Comparison of ENCODE assay signal across 9 cellular contexts in genomic region chr3:133038089-133038730, GRCh38. TPM values are rescaled to one million over a fixed set of nuclear protein-coding genes. Genes with fewer than 3 reads are reported as not detected.
DNase-seq lines count a peak whose midpoint lies in the region; ATAC-seq, FAIRE-seq and TF ChIP-seq lines count a peak whose summit lies in the region.
"Had no signal": no experiment of that assay in that cellular context is flagged by ENCODE, and none has a peak within 500 bp of the region (broad histone marks: within the 10 kb centered on the region; RNA-seq: fewer than 3 reads in every experiment).

Gene TMEM108 (plus strand): TSS chr3:133038391.

- H3K27ac ChIP-seq in HL-60 (replicated peaks) (no peak within 1 kb of the TSS), Peyer's patch (no peak within 1 kb of the TSS)

- TF ChIP-seq POLR2A in Peyer's patch (IDR thresholded peaks at IDR 0.05) = no peak

- no peak within 1 kb of the TSS for H3K27ac Mint-ChIP-seq in chondrocyte (ENCODE audit: unreplicated experiment)

- H3K4me1 Mint-ChIP-seq in chondrocyte (ENCODE audit: low read depth) = peaks cover 23% of the 10 kb centered on the region

- peak; percentile 9 for FAIRE-seq in islet of Langerhans (lab: Jason Lieb, UNC)

- H3K4me2 ChIP-seq in skeletal muscle satellite cell (ENCODE audit: low read length) = peak within 1 kb of the TSS; percentile 96

- H3K27me3 Mint-ChIP-seq in chondrocyte (ENCODE audit: low read depth) = peaks cover 51% of the 10 kb centered on the region

- H3K9me3 Mint-ChIP-seq in chondrocyte (ENCODE audit: low read depth) = no peaks in the 10 kb centered on the region

- H3K36me3 ChIP-seq in Peyer's patch = no peaks in the 10 kb centered on the region
- H3K36me3 ChIP-seq in skeletal muscle satellite cell (ENCODE audit: insufficient read depth, low read length) = no peaks in the 10 kb centered on the region

- DNase-seq in CMK (ENCODE audit: low read depth) (peak; percentile 26), HL-60 (ENCODE audit: low read depth in 1 of 2, low spot score in 1 of 2) (no peak), Peyer's patch (peak; percentile 21 to 69 (median 62)), chondrocyte (ENCODE audit: low spot score) (peak; percentile 94), GDM1 (lab: John Stamatoyannopoulos, UW) (no peak)

- peak within 1 kb of the TSS; percentile 66 for H3K4me3 Mint-ChIP-seq in chondrocyte (ENCODE audit: unreplicated experiment)

- H3K9me3 ChIP-seq in Peyer's patch = no peaks in the 10 kb centered on the region
- H3K9me3 ChIP-seq in skeletal muscle satellite cell (replicated peaks; ENCODE audit: low read length) = no peaks in the 10 kb centered on the region

- H3K4me1 ChIP-seq in Peyer's patch (peaks cover 0 to 13% (median 0%) of the 10 kb centered on the region in 4 donors), skeletal muscle satellite cell (ENCODE audit: control insufficient read depth, insufficient read depth, low read length) (peaks cover 12% of the 10 kb centered on the region)

- H3K36me3 Mint-ChIP-seq in chondrocyte (ENCODE audit: low read depth) = no peaks in the 10 kb centered on the region

- TF ChIP-seq CTCF in HL-60 (IDR thresholded peaks at IDR 0.05; ENCODE audit: insufficient read depth, low read length) (no peak), Peyer's patch (IDR thresholded peaks at IDR 0.05) (no peak), chondrocyte (IDR thresholded peaks at IDR 0.05) (no peak)

- peak within 1 kb of the TSS; percentile 74 for H3K9ac ChIP-seq in skeletal muscle satellite cell (ENCODE audit: low read depth, low read length)

- no peak for ATAC-seq in HG03520 (IDR thresholded peaks at IDR 0.05; ENCODE audit: unreplicated experiment)
- ATAC-seq: HCT116 had no signal

- peak within 1 kb of the TSS; percentile 1; the same call in 1 of the 2 replicates for H3K4me3 ChIP-seq in HL-60 (replicated peaks; ENCODE audit: insufficient read depth, low read length)
- peak within 1 kb of the TSS; percentile 26 to 60 (median 42) for H3K4me3 ChIP-seq in Peyer's patch
- peak within 1 kb of the TSS; percentile 81 for H3K4me3 ChIP-seq in skeletal muscle satellite cell (ENCODE audit: low read length)

- H3K27me3 ChIP-seq in HL-60 (ENCODE audit: insufficient read depth, poor library complexity, severe bottlenecking) = peaks cover 42% of the 10 kb centered on the region
- H3K27me3 ChIP-seq in Peyer's patch = peaks cover 0 to 5% of the 10 kb centered on the region in 2 donors
- H3K27me3 ChIP-seq in skeletal muscle satellite cell (ENCODE audit: control insufficient read depth, insufficient read depth, low read length) = peaks cover 47% of the 10 kb centered on the region

RNA-seq across cellular contexts. Expression of gene TMEM108, which starts in this region (rescaled TPM):
- 1 to 10 TPM in 2 of 4 donors, not detected in 2; 1.4 to 1.7 TPM for total RNA-seq in Peyer's patch
- 1.7 to 7.1 TPM (median 5.6 TPM) in 3 replicates for total RNA-seq in chondrocyte
- total RNA-seq in skeletal muscle satellite cell (2012; rRNA removed) = 0.44 TPM in 1 of 2 replicates, not detected in the other

Comparison
In these comparisons a context has a peak if more than half of its experiments do, and no peak if none do; other contexts are left out.
1. DNase-seq: peak in CMK (single experiment), Peyer's patch (3 of 3) and chondrocyte (single experiment); none in HL-60 (0 of 2) and GDM1 (single experiment).
2. H3K4me3 ChIP-seq: peak in every context shown above with its lines; median percentile 81 in skeletal muscle satellite cell; 42 in Peyer's patch; 1 in HL-60.